In the genomic region with DNA sequence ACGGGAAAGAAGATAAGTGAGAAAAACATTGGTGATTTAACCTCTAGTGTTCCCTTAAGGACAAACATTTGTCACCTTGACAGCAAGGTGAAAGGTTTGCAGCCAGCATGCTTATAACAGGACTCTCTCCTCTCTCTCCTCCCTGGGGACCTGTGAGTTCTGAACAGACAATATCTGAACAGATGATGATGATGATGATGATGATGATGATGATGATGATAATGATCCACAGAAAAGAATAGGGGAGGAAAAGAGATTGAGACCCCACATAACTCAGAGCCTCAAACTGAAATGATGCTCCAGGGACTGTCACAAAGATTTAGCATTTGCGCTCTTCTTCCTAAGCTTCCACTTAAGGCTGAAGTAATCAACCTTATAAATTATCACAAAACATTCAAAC, we compare ENCODE assay signal across 10 cellular contexts.
"Had no signal": no experiment of that assay in that cellular context is flagged by ENCODE, and none has a peak within 500 bp of the region (broad histone marks: within the 10 kb centered on the region; RNA-seq: fewer than 3 reads in every experiment).

No MANE protein-coding gene starts in this region.

- H2AFZ ChIP-seq: GM23248 had no signal

- ATAC-seq: K562 had no signal

- FAIRE-seq: H1, H54, K562 had no signal

- H3K27ac ChIP-seq: GM23248, HL-60 had no signal

- H3K4me3 ChIP-seq: GM23248, K562 had no signal

- DNase-seq: GM23248, H9, HCEC 1CT, HFFc6, IMR-90, KG1 had no signal

- H3K9ac ChIP-seq: GM23248 had no signal
